1 cellular context compared by ENCODE assay signal in genomic region chr16:85158702-85159225, GRCh38.
TF ChIP-seq lines count a peak whose summit lies in the region.

No MANE protein-coding gene starts in this region.

TF ChIP-seq in HepG2, 621 proteins besides CTCF, POLR2A, EP300 and RAD21 (continued from another document):
- TF ChIP-seq PLSCR1 (CRISPR knock-in tag; IDR thresholded peaks at IDR 0.05; ENCODE audit: borderline replicate concordance) (no peak), ATF7 (IDR thresholded peaks at IDR 0.05) (no peak), ATF7 (CRISPR knock-in tag; IDR thresholded peaks at IDR 0.05) (no peak), MYPOP (CRISPR knock-in tag; IDR thresholded peaks at IDR 0.05) (no peak), ZIK1 (CRISPR knock-in tag; IDR thresholded peaks at IDR 0.05; ENCODE audit: borderline replicate concordance, low read depth) (no peak), PTBP1 (IDR thresholded peaks at IDR 0.05; ENCODE audit: low read depth, low read length, poor library complexity, severe bottlenecking) (peak; percentile 37)
